12 cellular contexts compared by ENCODE assay signal in genomic region chr19:16625183-16625958, GRCh38. TPM values are rescaled to one million over a fixed set of nuclear protein-coding genes. Genes with fewer than 3 reads are reported as not detected.
A peak's percentile ranks its signal among the peaks of the same experiment; 100 is the strongest.
DNase-seq lines count a peak whose midpoint lies in the region; ATAC-seq and TF ChIP-seq lines count a peak whose summit lies in the region.
"Had no signal": no experiment of that assay in that cellular context is flagged by ENCODE, and none has a peak within 500 bp of the region (broad histone marks: within the 10 kb centered on the region; RNA-seq: fewer than 3 reads in every experiment).

No MANE protein-coding gene starts in this region.

- no peaks in the 10 kb centered on the region for H3K27me3 Mint-ChIP-seq in activated CD4-positive, alpha-beta T cell treated with anti-CD3 and anti-CD28 coated beads for 36 hours

- DNase-seq in activated CD4-positive, alpha-beta T cell treated with anti-CD3 and anti-CD28 coated beads for 36 hours, result no peak
- no peak for DNase-seq in activated CD4-positive, alpha-beta T cell treated with anti-CD3 and anti-CD28 coated beads for 1 hour
- DNase-seq in MG63, result no peak
- DNase-seq in dermis blood vessel endothelial cell, result peak; percentile 76
- DNase-seq in GOT3 (lab: John Stamatoyannopoulos, UW), result no peak
- DNase-seq in hypothalamus (lab: John Stamatoyannopoulos, UW), result no peak
- DNase-seq: ACHN, NCI-H187 treated with DMSO at 0.1 percent for 48 hours, testis had no signal

- CTCF ChIA-PET in activated CD4-positive, alpha-beta T cell treated with anti-CD3 and anti-CD28 coated beads for 36 hours (lab: Charles Lee), result interaction anchor here (1.3 kb wide), 1 partner anchor 41 kb away, joined by 3 read pairs; no protein-coding TSS in a partner anchor

- intact Hi-C loops in activated CD4-positive, alpha-beta T cell treated with anti-CD3 and anti-CD28 coated beads for 36 hours (cut with DNase I, micrococcal nuclease), result loop anchor here in 1 of 2 experiments (5.0 kb wide), 1 partner anchor 53 kb away; the partner anchor contains the start of gene SLC35E1

- POLR2A ChIA-PET in activated CD4-positive, alpha-beta T cell treated with anti-CD3 and anti-CD28 coated beads for 36 hours (lab: Charles Lee), result interaction anchor here (0.8 to 3.8 kb wide), 4 partner anchors 37 to 45 kb away, joined by 3 to 28 read pairs (median 10); no protein-coding TSS in a partner anchor

- peak overlapping the region; percentile 4 for H3K27ac Mint-ChIP-seq in activated CD4-positive, alpha-beta T cell treated with anti-CD3 and anti-CD28 coated beads for 36 hours

- H3K4me1 ChIP-seq in neutrophil (ENCODE audit: control insufficient read depth in 1 of 2, insufficient read depth in 1 of 2, low read depth in 1 of 2, low read length in 1 of 2), result peaks cover 43 to 48% of the 10 kb centered on the region in 2 experiments

- H3K36me3 Mint-ChIP-seq in activated CD4-positive, alpha-beta T cell treated with anti-CD3 and anti-CD28 coated beads for 36 hours (ENCODE audit: low read depth), result peaks cover 30% of the 10 kb centered on the region

- H3K27ac ChIP-seq in neutrophil, result peak overlapping the region; percentile 89
- H3K27ac ChIP-seq: testis had no signal

- no peaks in the 10 kb centered on the region for H3K27me3 ChIP-seq in MG63
- no peaks in the 10 kb centered on the region for H3K27me3 ChIP-seq in neutrophil
- H3K27me3 ChIP-seq: testis had no signal

- no peaks in the 10 kb centered on the region for H3K9me3 Mint-ChIP-seq in activated CD4-positive, alpha-beta T cell treated with anti-CD3 and anti-CD28 coated beads for 36 hours (ENCODE audit: low read depth)

- no peak overlapping the region for H3K4me3 Mint-ChIP-seq in activated CD4-positive, alpha-beta T cell treated with anti-CD3 and anti-CD28 coated beads for 36 hours

- no peaks in the 10 kb centered on the region for H3K9me3 ChIP-seq in MG63
- H3K9me3 ChIP-seq in neutrophil, result no peaks in the 10 kb centered on the region
- H3K9me3 ChIP-seq: testis had no signal

- ATAC-seq in activated CD4-positive, alpha-beta T cell treated with anti-CD3 and anti-CD28 coated beads for 36 hours, result no peak
- ATAC-seq in SK-N-SH treated with all-trans-retinoic acid at 6 μM for 48 hours, result no peak
- ATAC-seq: Panc1 had no signal

- H3K4me1 Mint-ChIP-seq in activated CD4-positive, alpha-beta T cell treated with anti-CD3 and anti-CD28 coated beads for 36 hours, result peaks cover 51% of the 10 kb centered on the region

- no peak for TF ChIP-seq CTCF in neutrophil (IDR thresholded peaks at IDR 0.05)

- H3K4me3 ChIP-seq in MG63 (0 out of 2 replicates have a peak overlapping the region, but pooled peaks have one; percentile 93), neutrophil (ENCODE audit: low read depth in 1 of 2, low read length in 1 of 2) (no peak overlapping the region)

- H3K36me3 ChIP-seq in MG63 (peaks cover 42% of the 10 kb centered on the region), neutrophil (peaks cover 13% of the 10 kb centered on the region)

TF ChIP-seq in SK-N-SH treated with all-trans-retinoic acid at 6 μM for 48 hours, 23 proteins besides CTCF, POLR2A, EP300 and RAD21 (continues in another document):
- TF ChIP-seq ZNF565 (CRISPR knock-in tag; conservative IDR thresholded peaks at IDR 0.05; ENCODE audit: low read depth) (no peak), ZNF8 (CRISPR knock-in tag; IDR thresholded peaks at IDR 0.05) (no peak), SNAI2 (CRISPR knock-in tag; IDR thresholded peaks at IDR 0.05) (no peak), OSR1 (CRISPR knock-in tag; IDR thresholded peaks at IDR 0.05) (no peak), CSRNP3 (CRISPR knock-in tag; IDR thresholded peaks at IDR 0.05) (no peak), ZFP30 (CRISPR knock-in tag; IDR thresholded peaks at IDR 0.05) (no peak), GLIS3 (CRISPR knock-in tag; IDR thresholded peaks at IDR 0.05) (no peak), ARNTL (CRISPR knock-in tag; IDR thresholded peaks at IDR 0.05; ENCODE audit: borderline replicate concordance, low read depth) (no peak), ZC3H10 (CRISPR knock-in tag; IDR thresholded peaks at IDR 0.05) (no peak)
- TF ChIP-seq, protein P1, sequence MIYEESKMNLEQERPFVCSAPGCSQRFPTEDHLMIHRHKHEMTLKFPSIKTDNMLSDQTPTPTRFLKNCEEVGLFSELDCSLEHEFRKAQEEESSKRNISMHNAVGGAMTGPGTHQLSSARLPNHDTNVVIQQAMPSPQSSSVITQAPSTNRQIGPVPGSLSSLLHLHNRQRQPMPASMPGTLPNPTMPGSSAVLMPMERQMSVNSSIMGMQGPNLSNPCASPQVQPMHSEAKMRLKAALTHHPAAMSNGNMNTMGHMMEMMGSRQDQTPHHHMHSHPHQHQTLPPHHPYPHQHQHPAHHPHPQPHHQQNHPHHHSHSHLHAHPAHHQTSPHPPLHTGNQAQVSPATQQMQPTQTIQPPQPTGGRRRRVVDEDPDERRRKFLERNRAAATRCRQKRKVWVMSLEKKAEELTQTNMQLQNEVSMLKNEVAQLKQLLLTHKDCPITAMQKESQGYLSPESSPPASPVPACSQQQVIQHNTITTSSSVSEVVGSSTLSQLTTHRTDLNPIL (CRISPR knock-in tag; IDR thresholded peaks at IDR 0.05; ENCODE audit: low read depth), result no peak
- TF ChIP-seq, protein P2, sequence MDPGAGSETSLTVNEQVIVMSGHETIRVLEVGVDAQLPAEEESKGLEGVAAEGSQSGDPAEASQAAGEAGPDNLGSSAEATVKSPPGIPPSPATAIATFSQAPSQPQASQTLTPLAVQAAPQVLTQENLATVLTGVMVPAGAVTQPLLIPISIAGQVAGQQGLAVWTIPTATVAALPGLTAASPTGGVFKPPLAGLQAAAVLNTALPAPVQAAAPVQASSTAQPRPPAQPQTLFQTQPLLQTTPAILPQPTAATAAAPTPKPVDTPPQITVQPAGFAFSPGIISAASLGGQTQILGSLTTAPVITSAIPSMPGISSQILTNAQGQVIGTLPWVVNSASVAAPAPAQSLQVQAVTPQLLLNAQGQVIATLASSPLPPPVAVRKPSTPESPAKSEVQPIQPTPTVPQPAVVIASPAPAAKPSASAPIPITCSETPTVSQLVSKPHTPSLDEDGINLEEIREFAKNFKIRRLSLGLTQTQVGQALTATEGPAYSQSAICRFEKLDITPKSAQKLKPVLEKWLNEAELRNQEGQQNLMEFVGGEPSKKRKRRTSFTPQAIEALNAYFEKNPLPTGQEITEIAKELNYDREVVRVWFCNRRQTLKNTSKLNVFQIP (CRISPR knock-in tag; IDR thresholded peaks at IDR 0.05; ENCODE audit: borderline replicate concordance, low read depth), result no peak
- TF ChIP-seq, protein P3, sequence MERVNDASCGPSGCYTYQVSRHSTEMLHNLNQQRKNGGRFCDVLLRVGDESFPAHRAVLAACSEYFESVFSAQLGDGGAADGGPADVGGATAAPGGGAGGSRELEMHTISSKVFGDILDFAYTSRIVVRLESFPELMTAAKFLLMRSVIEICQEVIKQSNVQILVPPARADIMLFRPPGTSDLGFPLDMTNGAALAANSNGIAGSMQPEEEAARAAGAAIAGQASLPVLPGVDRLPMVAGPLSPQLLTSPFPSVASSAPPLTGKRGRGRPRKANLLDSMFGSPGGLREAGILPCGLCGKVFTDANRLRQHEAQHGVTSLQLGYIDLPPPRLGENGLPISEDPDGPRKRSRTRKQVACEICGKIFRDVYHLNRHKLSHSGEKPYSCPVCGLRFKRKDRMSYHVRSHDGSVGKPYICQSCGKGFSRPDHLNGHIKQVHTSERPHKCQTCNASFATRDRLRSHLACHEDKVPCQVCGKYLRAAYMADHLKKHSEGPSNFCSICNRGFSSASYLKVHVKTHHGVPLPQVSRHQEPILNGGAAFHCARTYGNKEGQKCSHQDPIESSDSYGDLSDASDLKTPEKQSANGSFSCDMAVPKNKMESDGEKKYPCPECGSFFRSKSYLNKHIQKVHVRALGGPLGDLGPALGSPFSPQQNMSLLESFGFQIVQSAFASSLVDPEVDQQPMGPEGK (CRISPR knock-in tag; IDR thresholded peaks at IDR 0.05; ENCODE audit: borderline replicate concordance), result no peak

RNA-seq across cellular contexts. Expression of gene MED26, which starts 2.6 kb away (rescaled TPM):
- 10 to 100 TPM; 13.6 to 14.5 TPM for total RNA-seq in activated CD4-positive, alpha-beta T cell treated with anti-CD3 and anti-CD28 coated beads for 36 hours
- total RNA-seq in MG63 (2014; rRNA removed; shearing (Covaris generic); ENCODE audit: low replicate concordance), result 10.5 and 10.9 TPM in 2 replicates
- 5.3 and 5.4 TPM in 2 replicates for total RNA-seq in dermis blood vessel endothelial cell

RNA-seq across cellular contexts. Expression of gene SMIM7, which starts 34.6 kb away (rescaled TPM):
- 10 to 100 TPM; 46.5 to 52.2 TPM for total RNA-seq in activated CD4-positive, alpha-beta T cell treated with anti-CD3 and anti-CD28 coated beads for 36 hours
- 89.0 and 111 TPM in 2 replicates for total RNA-seq in MG63 (2014; rRNA removed; shearing (Covaris generic); ENCODE audit: low replicate concordance)
- 58.0 and 108 TPM in 2 replicates for total RNA-seq in dermis blood vessel endothelial cell

RNA-seq across cellular contexts. Expression of gene TMEM38A, which starts 35.6 kb away (rescaled TPM):
- total RNA-seq in activated CD4-positive, alpha-beta T cell treated with anti-CD3 and anti-CD28 coated beads for 36 hours, result 1 to 10 TPM in 1 of 2 experiments, under 1 TPM in 1; 0.89 to 1.2 TPM
- total RNA-seq in MG63 (2014; rRNA removed; shearing (Covaris generic); ENCODE audit: low replicate concordance), result 0.59 and 1.8 TPM in 2 replicates
- total RNA-seq in dermis blood vessel endothelial cell, result 2.0 and 2.7 TPM in 2 replicates

RNA-seq across cellular contexts. Expression of gene SLC35E1, which starts 53.2 kb away (rescaled TPM):
- total RNA-seq in activated CD4-positive, alpha-beta T cell treated with anti-CD3 and anti-CD28 coated beads for 36 hours, result 10 to 100 TPM; 51.5 to 72.1 TPM
- total RNA-seq in MG63 (2014; rRNA removed; shearing (Covaris generic); ENCODE audit: low replicate concordance), result 28.0 and 30.5 TPM in 2 replicates
- total RNA-seq in dermis blood vessel endothelial cell, result 24.5 and 34.1 TPM in 2 replicates
